8 cellular contexts compared by ENCODE assay signal in the genomic region with DNA sequence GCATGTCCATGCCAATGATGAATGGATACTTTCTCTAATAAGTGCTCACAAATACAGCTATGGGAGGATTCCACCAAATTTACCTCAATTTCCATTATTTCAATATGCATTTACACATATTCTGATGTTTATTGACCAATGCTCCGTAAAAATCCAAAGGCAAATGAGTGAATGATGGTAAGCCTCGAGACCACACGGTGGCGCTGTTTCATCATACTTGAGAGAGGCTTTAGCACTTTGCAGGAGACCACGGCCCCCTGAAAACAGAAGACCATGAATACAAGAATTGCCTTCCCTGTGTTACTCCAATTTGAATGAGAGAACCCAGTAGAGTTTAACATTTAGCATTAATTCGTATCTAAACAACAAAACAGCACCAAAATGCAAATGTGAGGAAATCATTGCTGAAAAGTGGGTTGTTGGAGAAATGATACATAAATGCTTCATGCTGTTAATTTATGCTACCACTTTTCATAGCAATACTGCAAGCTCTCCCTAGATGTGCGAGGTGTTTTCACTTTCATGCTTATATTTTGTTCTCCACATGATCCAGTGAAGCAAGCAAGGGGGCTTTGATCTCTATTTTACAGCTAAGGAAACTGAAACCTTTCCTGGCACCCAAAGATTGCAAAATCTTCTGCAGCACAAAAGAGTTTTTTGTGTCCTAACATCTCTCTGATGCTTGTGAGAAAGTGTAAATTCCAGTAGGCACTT. TPM values are rescaled to one million over a fixed set of nuclear protein-coding genes. Genes with fewer than 3 reads are reported as not detected.
A peak's percentile ranks its signal among the peaks of the same experiment; 100 is the strongest.
DNase-seq lines count a peak whose midpoint lies in the region; ATAC-seq, FAIRE-seq and TF ChIP-seq lines count a peak whose summit lies in the region.

No MANE protein-coding gene starts in this region.

- WGBS in H1 (ENCODE audit: extremely low coverage in 1 of 2, insufficient coverage in 1 of 2, insufficient read length in 1 of 2, insufficient replicate concordance in 2 of 2, low coverage in 1 of 2, low lambda C conversion rate in 2 of 2, missing lambda C conversion rate in 1 of 2), 2 experiments, result 23% methylated on average over 7 of the region's 7 CpGs; no CpG with 5 or more reads in 1 of the 2 experiments

- H3K27ac Mint-ChIP-seq in Calu3 (ENCODE audit: unreplicated experiment), result no peak overlapping the region
- no peak overlapping the region for H3K27ac Mint-ChIP-seq in mesothelial cell of epicardium

- no peak overlapping the region for H3K14ac ChIP-seq in H1 (ENCODE audit: insufficient read length)

- no peak overlapping the region for H2AK5ac ChIP-seq in H1 (ENCODE audit: low read depth, low read length)

- no peak overlapping the region for H2BK120ac ChIP-seq in H1 (replicated peaks; ENCODE audit: low read depth, low read length)

- H2BK5ac ChIP-seq in H1 (ENCODE audit: low read depth, low read length), result no peak overlapping the region

- H3K27me3 ChIP-seq in H1 (replicated peaks in 1 of 4; ENCODE audit: control insufficient read depth in 3 of 4, extremely low read depth in 1 of 4, insufficient read depth in 3 of 4, low read length in 3 of 4), result no peaks in the 10 kb centered on the region

- no peak overlapping the region for H3K23ac ChIP-seq in H1 (ENCODE audit: insufficient read length)

- no peaks in the 10 kb centered on the region for H3K79me2 ChIP-seq in H1 (ENCODE audit: control insufficient read depth in 1 of 2, insufficient read depth in 2 of 2, low read length in 2 of 2)

- no peak overlapping the region for H3K18ac ChIP-seq in H1 (ENCODE audit: extremely low read depth, low read length)

- DNase-seq in Calu3, result peak; percentile 80
- peak; percentile 91 for DNase-seq in NCI-H748 (lab: John Stamatoyannopoulos, UW; ENCODE audit: unreplicated experiment)
- DNase-seq in activated CD8-positive, alpha-beta memory T cell treated with anti-CD3 and anti-CD28 coated beads for 1 hour (ENCODE audit: extremely low read depth in 1 of 2, low read depth in 1 of 2), result peak; percentile 28 to 43
- peak; percentile 31 to 74 for DNase-seq in H1 (ENCODE audit: low read depth in 1 of 2, low spot score in 2 of 2)
- DNase-seq in mesothelial cell of epicardium (ENCODE audit: low spot score in 2 of 2, unreplicated experiment in 2 of 2), result peak; percentile 68 to 75
- peak; percentile 33 to 37 for DNase-seq in stimulated activated CD8-positive, alpha-beta memory T cell treated with anti-CD3 and anti-CD28 coated beads, Interleukin-4, amount 100 ng/mL, for 1 hour (ENCODE audit: low read depth in 2 of 2, low spot score in 1 of 2)

- no peak overlapping the region for H3K9ac ChIP-seq in H1 (replicated peaks in 1 of 4; ENCODE audit: extremely low read depth in 1 of 4, low read depth in 3 of 4, low read length in 3 of 4)

- intact Hi-C loops in Calu3 (cut with micrococcal nuclease; ENCODE audit: unreplicated experiment), result loop anchor here (1.0 to 10.0 kb wide), 9 partner anchors 33 to 682 kb away; no protein-coding TSS in a partner anchor

- H3K9me3 Mint-ChIP-seq in Calu3 (ENCODE audit: low read depth, unreplicated experiment) (no peaks in the 10 kb centered on the region), mesothelial cell of epicardium (no peaks in the 10 kb centered on the region)

- CTCF ChIA-PET in Calu3 (lab: Charles Lee), result interaction anchor here (0.5 to 8.7 kb wide), 26 partner anchors 10 to 861 kb away, joined by 3 to 174 read pairs (median 5); a partner anchor contains a TSS
- CTCF ChIA-PET in H1 (lab: Charles Lee; ENCODE audit: partially characterized antibody), result interaction anchor here (0.5 to 20.0 kb wide), 71 partner anchors 9 to 1006 kb away, joined by 3 to 692 read pairs (median 4); a partner anchor contains a TSS

- H2AFZ ChIP-seq in H1 (ENCODE audit: low read length), result 0 out of 2 replicates have a peak overlapping the region, but pooled peaks have one; percentile 19

- H4K5ac ChIP-seq in H1 (ENCODE audit: insufficient read length, low read depth, low read length), result no peak overlapping the region

- peak; percentile 54 for ATAC-seq in HG02798 (IDR thresholded peaks at IDR 0.05; ENCODE audit: poor library complexity, unreplicated experiment)
- no peak for ATAC-seq in HG03432 (IDR thresholded peaks at IDR 0.05; ENCODE audit: unreplicated experiment)

- H3K4me1 ChIP-seq in H1 (replicated peaks in 1 of 4; ENCODE audit: control insufficient read depth in 3 of 4, insufficient read depth in 4 of 4, low read length in 3 of 4), result peaks cover 0 to 4% (median 2%) of the 10 kb centered on the region in 4 experiments; a peak in 3 of 7 replicates

- POLR2A ChIA-PET in H1 (lab: Charles Lee; ENCODE audit: partially characterized antibody), result interaction anchor here (0.5 kb wide), 1 partner anchor 25 kb away, joined by 3 read pairs; no protein-coding TSS in a partner anchor

- no peak overlapping the region for H3K4me3 Mint-ChIP-seq in Calu3 (ENCODE audit: low read depth, unreplicated experiment)
- H3K4me3 Mint-ChIP-seq in mesothelial cell of epicardium, result no peak overlapping the region

- no peak overlapping the region for H3K4me2 ChIP-seq in H1 (ENCODE audit: insufficient read depth in 1 of 2, low read depth in 2 of 2, low read length in 2 of 2)

- BruUV-seq in Calu3 (replicated peaks; lab: Mats Ljungman, UMichigan), result no TSS peak

- H3K23me2 ChIP-seq in H1 (ENCODE audit: low read depth, low read length), result no peaks in the 10 kb centered on the region

- H3K4me3 ChIP-seq in H1 (ENCODE audit: extremely low read depth in 1 of 4, insufficient read depth in 2 of 4, low read depth in 3 of 4, low read length in 4 of 4), result no peak overlapping the region

- H2BK20ac ChIP-seq in H1 (ENCODE audit: low read length), result no peak overlapping the region

- TF ChIP-seq EP300 in H1 (IDR thresholded peaks at IDR 0.05; ENCODE audit: borderline replicate concordance in 1 of 2, low read depth in 2 of 2, low read length in 2 of 2), result no peak

- H3K4me1 Mint-ChIP-seq in Calu3 (ENCODE audit: low read depth, unreplicated experiment), result peaks cover 27% of the 10 kb centered on the region
- peaks cover 15% of the 10 kb centered on the region for H3K4me1 Mint-ChIP-seq in mesothelial cell of epicardium

- no peak overlapping the region for H2BK12ac ChIP-seq in H1 (ENCODE audit: low read depth, low read length)

- TF ChIP-seq POLR2A in H1 (IDR thresholded peaks at IDR 0.05; ENCODE audit: control extremely low read depth in 1 of 2, low read depth in 2 of 2, low read length in 2 of 2), result no peak

- FAIRE-seq in H1 (lab: Jason Lieb, UNC), result peak; percentile 92

- H4K8ac ChIP-seq in H1 (ENCODE audit: extremely low read depth, insufficient read depth, low read length), result no peak overlapping the region

- H2BK15ac ChIP-seq in H1 (ENCODE audit: low read length), result no peak overlapping the region

- no peak overlapping the region for H3K56ac ChIP-seq in H1 (replicated peaks; ENCODE audit: insufficient read length, low read depth, low read length)

- H3K36me3 ChIP-seq in H1 (ENCODE audit: control insufficient read depth in 2 of 4, insufficient read depth in 4 of 4, low read length in 3 of 4), result no peaks in the 10 kb centered on the region

- peak; percentile 94 for TF ChIP-seq CTCF in Calu3 (IDR thresholded peaks at IDR 0.05; ENCODE audit: unreplicated experiment)
- peak; percentile 35 to 85 (median 82) for TF ChIP-seq CTCF in H1 (IDR thresholded peaks at IDR 0.05; ENCODE audit: control extremely low read depth in 1 of 3, insufficient read depth in 1 of 3, low read depth in 1 of 3, low read length in 3 of 3)
- peak; percentile 90 for TF ChIP-seq CTCF in mesothelial cell of epicardium (IDR thresholded peaks at IDR 0.05; ENCODE audit: unreplicated experiment)

- no peaks in the 10 kb centered on the region for H3K79me1 ChIP-seq in H1 (ENCODE audit: low read depth, low read length)

- H3K4ac ChIP-seq in H1 (replicated peaks; ENCODE audit: insufficient read length, low read depth, low read length), result no peak overlapping the region

- H3K27me3 Mint-ChIP-seq in Calu3 (ENCODE audit: unreplicated experiment), result no peaks in the 10 kb centered on the region
- peaks cover 24% of the 10 kb centered on the region for H3K27me3 Mint-ChIP-seq in mesothelial cell of epicardium (ENCODE audit: low read depth)

- no peak overlapping the region for H4K91ac ChIP-seq in H1 (replicated peaks; ENCODE audit: insufficient read length, low read length)

- H3K36me3 Mint-ChIP-seq in Calu3 (ENCODE audit: insufficient read depth, unreplicated experiment), result peaks cover 6% of the 10 kb centered on the region
- H3K36me3 Mint-ChIP-seq in mesothelial cell of epicardium, result no peaks in the 10 kb centered on the region

- H4K20me1 ChIP-seq in H1 (replicated peaks in 1 of 2; ENCODE audit: control insufficient read depth in 1 of 2, insufficient read depth in 2 of 2, low read length in 2 of 2), result no peaks in the 10 kb centered on the region

- peak; percentile 94 to 95 for TF ChIP-seq RAD21 in H1 (IDR thresholded peaks at IDR 0.05 in 1 of 2, conservative IDR thresholded peaks at IDR 0.05 in 1 of 2; ENCODE audit: low read depth in 2 of 2, low read length in 2 of 2)

- H3K27ac ChIP-seq in H1 (ENCODE audit: low read depth, low read length), result no peak overlapping the region

- H3K9me3 ChIP-seq in H1 (ENCODE audit: insufficient read depth in 2 of 2, low read depth in 1 of 2, low read length in 1 of 2), result no peaks in the 10 kb centered on the region

TF ChIP-seq in H1, 55 proteins besides CTCF, POLR2A, EP300 and RAD21:
- TF ChIP-seq, protein P1, sequence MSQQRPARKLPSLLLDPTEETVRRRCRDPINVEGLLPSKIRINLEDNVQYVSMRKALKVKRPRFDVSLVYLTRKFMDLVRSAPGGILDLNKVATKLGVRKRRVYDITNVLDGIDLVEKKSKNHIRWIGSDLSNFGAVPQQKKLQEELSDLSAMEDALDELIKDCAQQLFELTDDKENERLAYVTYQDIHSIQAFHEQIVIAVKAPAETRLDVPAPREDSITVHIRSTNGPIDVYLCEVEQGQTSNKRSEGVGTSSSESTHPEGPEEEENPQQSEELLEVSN (IDR thresholded peaks at IDR 0.05), result no peak
- TF ChIP-seq CEBPB (IDR thresholded peaks at IDR 0.05; ENCODE audit: low read depth, low read length), result 0 out of 2 replicates have a peak, but pooled peaks have one; percentile 23
TF ChIP-seq in H1: peak in this region for 1.

RNA-seq across cellular contexts. Expression of a gene that starts 35.4 kb away (rescaled TPM):
- 0.44 and 0.47 TPM in 2 replicates for total RNA-seq in Calu3 (2022)
- total RNA-seq in H1 (2021; fragmentation: NEBNext Ultra II Directional; extraction: Animal tissue kit (Norgen Biotek cat#: 25700)), result 5.5 and 5.8 TPM in 2 replicates
- polyA plus RNA-seq in H1 (2011; rRNA removed), result 3.9 and 4.9 TPM in 2 replicates
- polyA plus RNA-seq in H1 (2011; cell fraction: cytosol; rRNA removed), result 3.8 TPM
- 3.8 TPM for polyA plus RNA-seq in H1 (2011; cell fraction: nucleus; rRNA removed)
- polyA plus RNA-seq in H1 (2012, experiment 1 of 2), result 2.7 to 5.3 TPM (median 4.3 TPM) in 4 replicates
- 3.1 TPM for polyA plus RNA-seq in H1 (2012, experiment 2 of 2)
- 5.8 TPM for polyA plus RNA-seq in H1 (2013, experiment 1 of 2)
- 5.7 TPM for polyA plus RNA-seq in H1 (2013, experiment 2 of 2)
- polyA minus RNA-seq in H1 (2011; rRNA and poly(A)+ RNA removed), result 2.6 and 3.0 TPM in 2 replicates
- 5.1 TPM for polyA minus RNA-seq in H1 (2011; cell fraction: cytosol; rRNA and poly(A)+ RNA removed)
- polyA minus RNA-seq in H1 (2011; cell fraction: nucleus; rRNA and poly(A)+ RNA removed), result 5.2 TPM
- 11.9 to 14.2 TPM (median 13.4 TPM) in 3 replicates for total RNA-seq in mesothelial cell of epicardium

Comparison
In these comparisons a context has a peak if more than half of its experiments do, and no peak if none do; other contexts are left out.
1. DNase-seq: peak in every context shown above with its lines; median percentile 91 in NCI-H748; 80 in Calu3; 72 in mesothelial cell of epicardium; 52 in H1; 36 in activated CD8-positive, alpha-beta memory T cell treated with anti-CD3 and anti-CD28 coated beads for 1 hour; 35 in stimulated activated CD8-positive, alpha-beta memory T cell treated with anti-CD3 and anti-CD28 coated beads, Interleukin-4, amount 100 ng/mL, for 1 hour.